ENCODE assay signal across 8 cellular contexts in the genomic region with DNA sequence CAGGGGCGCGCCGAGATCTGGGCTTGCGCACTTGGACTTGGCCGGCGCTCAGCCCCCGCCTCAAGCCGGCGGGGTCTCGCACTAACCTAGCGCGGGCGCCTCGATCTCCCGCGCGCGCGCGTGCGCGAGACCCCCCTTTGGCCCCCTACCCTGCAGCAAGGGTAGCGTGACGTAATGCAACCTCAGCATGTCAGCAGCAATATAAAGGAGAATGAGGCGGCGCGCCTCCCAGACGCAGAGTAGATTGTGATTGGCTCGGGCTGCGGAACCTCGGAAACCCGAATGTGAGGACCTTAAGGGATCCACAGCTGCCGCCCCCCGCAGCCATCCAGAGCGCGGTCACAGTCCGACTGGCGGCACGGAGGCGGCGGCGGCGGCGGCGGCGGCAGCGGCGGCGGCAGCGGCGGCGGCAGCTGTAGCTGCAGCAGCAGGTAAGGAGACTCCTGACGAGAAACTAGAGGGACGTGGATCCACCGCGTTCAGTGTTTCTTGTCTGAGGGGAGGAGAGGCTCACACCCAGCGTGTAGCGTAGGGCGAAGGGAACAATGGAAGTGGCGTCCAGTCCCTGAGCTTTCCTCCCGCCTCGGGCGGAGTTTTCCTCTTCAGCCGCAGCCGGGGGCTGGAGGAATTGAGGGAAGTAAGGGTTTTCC. TPM values are rescaled to one million over a fixed set of nuclear protein-coding genes. Genes with fewer than 3 reads are reported as not detected.
DNase-seq lines count a peak whose midpoint lies in the region; ATAC-seq, FAIRE-seq and TF ChIP-seq lines count a peak whose summit lies in the region.

A gene with protein sequence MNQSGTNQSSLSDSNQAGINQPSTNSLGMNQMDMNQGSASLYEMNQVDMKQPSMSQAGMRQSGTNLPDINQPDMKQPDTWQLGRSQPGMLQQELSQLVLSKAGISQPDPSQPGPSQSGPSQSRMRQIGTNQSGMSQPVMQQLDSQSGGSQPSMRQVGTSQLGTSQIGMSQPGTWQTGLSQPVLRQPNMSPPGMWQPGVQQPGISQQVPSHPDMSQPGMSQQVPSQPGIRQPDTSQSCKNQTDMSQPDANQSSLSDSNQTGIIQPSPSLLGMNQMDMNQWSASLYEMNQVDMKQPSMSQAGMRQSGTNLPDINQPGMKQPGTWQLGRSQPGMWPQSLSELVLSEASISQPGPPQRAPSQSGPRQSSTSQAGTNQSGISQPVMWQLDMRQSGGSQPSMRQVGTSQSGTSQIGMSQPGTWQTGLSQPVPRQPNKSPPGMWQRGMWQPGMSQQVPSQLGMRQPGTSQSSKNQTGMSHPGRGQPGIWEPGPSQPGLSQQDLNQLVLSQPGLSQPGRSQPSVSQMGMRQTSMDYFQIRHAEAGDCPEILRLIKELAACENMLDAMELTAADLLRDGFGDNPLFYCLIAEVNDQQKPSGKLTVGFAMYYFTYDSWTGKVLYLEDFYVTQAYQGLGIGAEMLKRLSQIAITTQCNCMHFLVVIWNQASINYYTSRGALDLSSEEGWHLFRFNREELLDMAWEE (minus strand): TSS at position 19 of the 650 bp plus-strand sequence. CDS start 134,811 bp downstream, outside the sequence.
Gene ZNF711, plus strand, starts transcription at position 231 of the 650 bp plus-strand sequence. CDS start 3,582 bp downstream, outside the sequence.

- no peak within 1 kb of the TSS for H3K27ac ChIP-seq in brain microvascular endothelial cell

- peak within 1 kb of the TSS; percentile 84 for H3K9ac ChIP-seq in iPS-15b (ENCODE audit: low read depth, low read length)

- CTCF ChIA-PET in BJ (lab: Yijun Ruan, JAX): interaction anchor here (0.6 kb wide), 1 partner anchor 40 kb away, joined by 5 read pairs; no protein-coding TSS in a partner anchor

- H3K27me3 ChIP-seq in BJ (ENCODE audit: control insufficient read depth, insufficient read depth, low read length): no peaks in the 10 kb centered on the region
- H3K27me3 ChIP-seq in brain microvascular endothelial cell (replicated peaks): no peaks in the 10 kb centered on the region
- H3K27me3 ChIP-seq in iPS-15b (ENCODE audit: control insufficient read depth, insufficient read depth, low read length): no peaks in the 10 kb centered on the region

- POLR2A ChIA-PET in BJ (lab: Charles Lee): no interaction called here

- H3K4me1 ChIP-seq in iPS-15b (ENCODE audit: control insufficient read depth, insufficient read depth, low read length): no peaks in the 10 kb centered on the region

- ATAC-seq in GM18909 (IDR thresholded peaks at IDR 0.05; ENCODE audit: poor library complexity, unreplicated experiment): peak; percentile 64

- no peak for DNase-seq in BJ (ENCODE audit: low read depth)
- peak; percentile 6 for DNase-seq in HK-2 (ENCODE audit: unreplicated experiment)
- DNase-seq in OCI-M1 (lab: John Stamatoyannopoulos, UW): peak; percentile 74
- DNase-seq in brain microvascular endothelial cell: peak; percentile 29
- peak; percentile 2 for DNase-seq in renal cortical epithelial cell (ENCODE audit: low read depth)
- DNase-seq in GM12891 (ENCODE audit: insufficient read length, low spot score): no peak

- no peak for TF ChIP-seq POLR2A in GM12891 (IDR thresholded peaks at IDR 0.05; ENCODE audit: low read depth, low read length)

- in situ Hi-C loops in brain microvascular endothelial cell (cut with HindIII; ENCODE audit: low pct_ligation_motif_present, low sequenced_read_pairs): no loop called here

- TF ChIP-seq CTCF in BJ (IDR thresholded peaks at IDR 0.05; ENCODE audit: insufficient read depth, low read depth, low read length): no peak
- no peak for TF ChIP-seq CTCF in brain microvascular endothelial cell (IDR thresholded peaks at IDR 0.05; ENCODE audit: low read depth, low read length, missing control alignments)

- H3K36me3 ChIP-seq in BJ (ENCODE audit: control insufficient read depth, insufficient read depth, low read length) (no peaks in the 10 kb centered on the region), brain microvascular endothelial cell (replicated peaks) (no peaks in the 10 kb centered on the region), iPS-15b (ENCODE audit: control insufficient read depth, insufficient read depth, low read length) (no peaks in the 10 kb centered on the region)

- no peaks in the 10 kb centered on the region for H3K9me3 ChIP-seq in iPS-15b (ENCODE audit: control insufficient read depth, insufficient read depth, low read length)

- peak within 1 kb of the TSS; percentile 47 for H3K4me3 ChIP-seq in BJ (ENCODE audit: low read depth, low read length)
- H3K4me3 ChIP-seq in brain microvascular endothelial cell (ENCODE audit: low read depth, low read length): peak within 1 kb of the TSS; percentile 69
- peak within 1 kb of the TSS; percentile 67 for H3K4me3 ChIP-seq in iPS-15b (ENCODE audit: low read depth, low read length)

- no peak for FAIRE-seq in GM12891 (lab: Jason Lieb, UNC)

TF ChIP-seq in GM12891, 5 proteins besides CTCF, POLR2A, EP300 and RAD21:
- TF ChIP-seq POLR2AphosphoS5 (IDR thresholded peaks at IDR 0.05; ENCODE audit: low read depth, low read length) (no peak), PAX5 (IDR thresholded peaks at IDR 0.05; ENCODE audit: insufficient read depth, low read length, severe bottlenecking) (no peak), POU2F2 (IDR thresholded peaks at IDR 0.05; ENCODE audit: low read depth, low read length) (no peak), TAF1 (IDR thresholded peaks at IDR 0.05; ENCODE audit: low read depth, low read length) (no peak), SPI1 (IDR thresholded peaks at IDR 0.05; ENCODE audit: low read depth, low read length) (no peak)
TF ChIP-seq in GM12891: peak in this region for 0.

RNA-seq across cellular contexts. Expression of the first gene that starts in this region (rescaled TPM):
- not detected in 2 replicates for polyA plus RNA-seq in BJ (2011; rRNA removed)
- polyA minus RNA-seq in BJ (2011; rRNA and poly(A)+ RNA removed): not detected in 2 replicates
- not detected in 2 replicates for total RNA-seq in renal cortical epithelial cell
- polyA plus RNA-seq in GM12891 (2012; ENCODE audit: low read depth, missing spikeins): not detected

RNA-seq across cellular contexts. Expression of gene ZNF711, which starts in this region (rescaled TPM):
- 0.21 and 0.34 TPM in 2 replicates for polyA plus RNA-seq in BJ (2011; rRNA removed)
- polyA minus RNA-seq in BJ (2011; rRNA and poly(A)+ RNA removed): 0.05 and 0.09 TPM in 2 replicates
- total RNA-seq in renal cortical epithelial cell: 2.6 and 7.0 TPM in 2 replicates
- 0.14 TPM for polyA plus RNA-seq in GM12891 (2012; ENCODE audit: low read depth, missing spikeins)

Comparison
In these comparisons a context has a peak if more than half of its experiments do, and no peak if none do; other contexts are left out.
1. DNase-seq: peak in HK-2 (single experiment), OCI-M1 (single experiment), brain microvascular endothelial cell (single experiment) and renal cortical epithelial cell (single experiment); none in BJ (single experiment) and GM12891 (single experiment).
2. Peak in every context shown above with its lines, with median percentiles within 50 percentile points of each other: H3K4me3 ChIP-seq.